In genomic region chr4:2441393-2442174, GRCh38 we compare ENCODE assay signal across 8 cellular contexts. TPM values are rescaled to one million over a fixed set of nuclear protein-coding genes. Genes with fewer than 3 reads are reported as not detected.
DNase-seq lines count a peak whose midpoint lies in the region; ATAC-seq, FAIRE-seq and TF ChIP-seq lines count a peak whose summit lies in the region.

No MANE protein-coding gene starts in this region.

- TF ChIP-seq CTCF in GM12878 (IDR thresholded peaks at IDR 0.05 in 2 of 3, conservative IDR thresholded peaks at IDR 0.05 in 1 of 3; ENCODE audit: control insufficient read depth in 2 of 3, extremely low read depth in 1 of 3, insufficient read depth in 1 of 3, low read depth in 3 of 3, low read length in 3 of 3) (peak; percentile 91 to 99 (median 95)), kidney (IDR thresholded peaks at IDR 0.05; ENCODE audit: borderline replicate concordance, extremely low read depth, insufficient read depth) (peak; percentile 55)

- TF ChIP-seq RAD21 in GM12878 (IDR thresholded peaks at IDR 0.05; ENCODE audit: insufficient read depth, low read depth, low read length) = peak; percentile 83

- H3K27ac ChIP-seq in GM12878 (ENCODE audit: control insufficient read depth, insufficient read depth) (no peak overlapping the region), kidney (ENCODE audit: low read depth in 2 of 2, low read length in 2 of 2) (no peak overlapping the region)

- H3K27ac Mint-ChIP-seq in T-helper 1 cell treated with Interleukin-12 subunit alpha and Interleukin-12 subunit beta and Interleukin-4 antibody, amounts not matched to agents 30 μg/mL and 1 μg/mL, for 36 hours = peak overlapping the region; percentile 27

- intact Hi-C loops in GM12878 (cut with micrococcal nuclease; ENCODE audit: unreplicated experiment) = loop anchor here (1.0 to 5.0 kb wide), 2 partner anchors 199 to 221 kb away; partner anchors contain the start of genes HAUS3 and POLN
- intact Hi-C loops in kidney (cut with DNase I) = no loop called here

- no peak overlapping the region for H3K4me3 ChIP-seq in GM12878
- no peak overlapping the region for H3K4me3 ChIP-seq in kidney (ENCODE audit: low read length in 2 of 2)

- RAD21 ChIA-PET in GM12878 (lab: Charles Lee; ENCODE audit: unreplicated experiment) = interaction anchor here (0.6 to 3.0 kb wide), 12 partner anchors 27 to 221 kb away, joined by 3 to 20 read pairs (median 4); partner anchors contain the start of genes HAUS3 and POLN

- no peaks in the 10 kb centered on the region for H3K36me3 Mint-ChIP-seq in T-helper 1 cell treated with Interleukin-12 subunit alpha and Interleukin-12 subunit beta and Interleukin-4 antibody, amounts not matched to agents 30 μg/mL and 1 μg/mL, for 36 hours (ENCODE audit: low read depth)

- no peaks in the 10 kb centered on the region for H4K20me1 ChIP-seq in GM12878 (ENCODE audit: control insufficient read depth, insufficient read depth)

- H3K36me3 ChIP-seq in GM12878 (ENCODE audit: control insufficient read depth in 2 of 2, insufficient read depth in 2 of 2, low read length in 1 of 2) (no peaks in the 10 kb centered on the region), kidney (ENCODE audit: control insufficient read depth in 1 of 2, insufficient read depth in 2 of 2, low read length in 2 of 2) (no peaks in the 10 kb centered on the region)

- no peaks in the 10 kb centered on the region for H3K27me3 Mint-ChIP-seq in T-helper 1 cell treated with Interleukin-12 subunit alpha and Interleukin-12 subunit beta and Interleukin-4 antibody, amounts not matched to agents 30 μg/mL and 1 μg/mL, for 36 hours (ENCODE audit: low read depth)

- H3K27me3 ChIP-seq in GM12878 (replicated peaks in 1 of 2; ENCODE audit: control insufficient read depth in 2 of 2, insufficient read depth in 2 of 2, low read length in 1 of 2) = peaks cover 0 to 1% of the 10 kb centered on the region in 2 experiments; a peak in 2 of 4 replicates

- H3K9ac ChIP-seq in GM12878 (ENCODE audit: control insufficient read depth, insufficient read depth, low read length) (no peak overlapping the region), kidney (ENCODE audit: low read length in 2 of 2) (no peak overlapping the region)

- BruUV-seq in GM12878 (replicated peaks; lab: Mats Ljungman, UMichigan) = no TSS peak

- peaks cover 3% of the 10 kb centered on the region; the same call in 1 of the 2 replicates for H3K4me1 ChIP-seq in GM12878 (ENCODE audit: control insufficient read depth, insufficient read depth, low read length)
- no peaks in the 10 kb centered on the region for H3K4me1 ChIP-seq in kidney (ENCODE audit: control insufficient read depth in 1 of 2, insufficient read depth in 1 of 2, low read depth in 1 of 2, low read length in 2 of 2)

- 8% methylated on average over 13 of the region's 14 CpGs for WGBS in GM12878 (ENCODE audit: insufficient coverage, insufficient replicate concordance, low lambda C conversion rate, missing lambda C conversion rate)

- H3K9me3 Mint-ChIP-seq in T-helper 1 cell treated with Interleukin-12 subunit alpha and Interleukin-12 subunit beta and Interleukin-4 antibody, amounts not matched to agents 30 μg/mL and 1 μg/mL, for 36 hours = no peaks in the 10 kb centered on the region

- H3K4me3 Mint-ChIP-seq in T-helper 1 cell treated with Interleukin-12 subunit alpha and Interleukin-12 subunit beta and Interleukin-4 antibody, amounts not matched to agents 30 μg/mL and 1 μg/mL, for 36 hours = no peak overlapping the region

- TF ChIP-seq EP300 in GM12878 (IDR thresholded peaks at IDR 0.05; ENCODE audit: borderline replicate concordance in 1 of 2, control insufficient read depth in 1 of 2, low read depth in 2 of 2, low read length in 2 of 2) = no peak

- H3K9me3 ChIP-seq in GM12878 (replicated peaks; ENCODE audit: control insufficient read depth, insufficient read depth, low read length) (no peaks in the 10 kb centered on the region), kidney (ENCODE audit: control insufficient read depth in 1 of 2, low read length in 2 of 2) (no peaks in the 10 kb centered on the region)

- no peaks in the 10 kb centered on the region for H3K79me2 ChIP-seq in GM12878 (ENCODE audit: control insufficient read depth, insufficient read depth, low read length)

- H2AFZ ChIP-seq in GM12878 (ENCODE audit: control insufficient read depth, low read depth, low read length) = peak overlapping the region; percentile 89

- H3K4me1 Mint-ChIP-seq in T-helper 1 cell treated with Interleukin-12 subunit alpha and Interleukin-12 subunit beta and Interleukin-4 antibody, amounts not matched to agents 30 μg/mL and 1 μg/mL, for 36 hours (ENCODE audit: low read depth) = peaks cover 2% of the 10 kb centered on the region

- SMC1A ChIA-PET in GM12878 (lab: Charles Lee; ENCODE audit: uncharacterized antibody, unreplicated experiment) = interaction anchor here (0.9 to 2.1 kb wide), 8 partner anchors 24 to 223 kb away, joined by 3 to 7 read pairs (median 4); no protein-coding TSS in a partner anchor

- in situ Hi-C loops in G401 (cut with HindIII; ENCODE audit: low sequenced_read_pairs) (no loop called here), GM12878 (cut with MboI) (loop anchor here (5.0 kb wide), 1 partner anchor 224 kb away; no protein-coding TSS in a partner anchor)

- DNase-seq in G401 (ENCODE audit: low spot score) (peak; percentile 60), M059J (ENCODE audit: low read depth) (peak; percentile 71), GM12878 (ENCODE audit: low read depth, low spot score) (peak; percentile 35), kidney (peak; percentile 80)
- DNase-seq in stimulated activated CD8-positive, alpha-beta memory T cell treated with anti-CD3 and anti-CD28 coated beads, Interleukin-12 subunit alpha, Interleukin-12 subunit beta, amount 100 ng/mL, for 24 hours (ENCODE audit: extremely low read depth) = peak; percentile 40

- CTCF ChIA-PET in GM12878 (lab: Yijun Ruan, JAX) = interaction anchor here (0.5 to 4.1 kb wide), 28 partner anchors 9 to 272 kb away, joined by 3 to 23 read pairs (median 4); partner anchors contain the start of genes CFAP99, RNF4 and ZFYVE28

- peak; percentile 70 for ATAC-seq in GM21737 (IDR thresholded peaks at IDR 0.05; ENCODE audit: unreplicated experiment)
- ATAC-seq in GM12878 = peak; percentile 99
- no peak for ATAC-seq in HG03097 (IDR thresholded peaks at IDR 0.05; ENCODE audit: low FRiP score, unreplicated experiment)

- FAIRE-seq in GM12878 (lab: Jason Lieb, UNC) (peak; percentile 79), kidney (lab: Jason Lieb, UNC) (no peak)

- no peak overlapping the region for H3K4me2 ChIP-seq in GM12878 (ENCODE audit: control insufficient read depth, insufficient read depth)

- POLR2A ChIA-PET in GM12878 (lab: Charles Lee) = interaction anchor here (0.6 to 0.7 kb wide), 4 partner anchors 16 to 410 kb away, joined by 3 to 6 read pairs (median 4); no protein-coding TSS in a partner anchor

- TF ChIP-seq POLR2A in GM12878 (IDR thresholded peaks at IDR 0.05; ENCODE audit: low read depth, low read length) = no peak

RNA-seq across cellular contexts. Expression of gene CFAP99, which starts 22.8 kb away (rescaled TPM):
- total RNA-seq in G401 (2014; rRNA removed; shearing (Covaris generic)) = 1.5 TPM in 1 of 2 replicates, not detected in the other
- 0.42 TPM in 1 of 2 replicates, not detected in the other for total RNA-seq in M059J (2014; rRNA removed; shearing (Covaris generic))
- not detected in 2 replicates for total RNA-seq in GM12878 (2013; cell fraction: nucleolus; rRNA removed)
- total RNA-seq in GM12878 (2014; rRNA removed) = not detected in 2 replicates
- total RNA-seq in GM12878 (2014; rRNA removed; fragmentation: Illumina TruSeq; extraction: Trizol) = not detected in 2 replicates
- not detected in 2 replicates for total RNA-seq in GM12878 (2021)
- not detected for polyA plus RNA-seq in GM12878 (2011; ENCODE audit: low read depth)
- polyA plus RNA-seq in GM12878 (2011; rRNA removed) = not detected in 2 replicates
- 0.15 TPM in 1 of 2 replicates, not detected in the other for polyA plus RNA-seq in GM12878 (2011; cell fraction: cytosol; rRNA removed)
- polyA plus RNA-seq in GM12878 (2011; cell fraction: nucleus; rRNA removed) = not detected in 2 replicates
- not detected in 2 replicates for polyA plus RNA-seq in GM12878 (2012)
- polyA plus RNA-seq in GM12878 (2014; fragmentation: Illumina TruSeq; extraction: Trizol) = not detected in 2 replicates
- not detected for polyA plus RNA-seq in GM12878 (2014; fragmentation: Nextera tagmentation; extraction: Ambion mirVana)
- not detected in 2 replicates for polyA plus RNA-seq in GM12878 (2014; rRNA removed)
- polyA plus RNA-seq in GM12878 (2016; fragmentation: Nextera tagmentation; extraction: Ambion mirVana) = not detected
- polyA minus RNA-seq in GM12878 (2011; rRNA and poly(A)+ RNA removed) = not detected in 2 replicates
- polyA minus RNA-seq in GM12878 (2011; cell fraction: cytosol; rRNA and poly(A)+ RNA removed) = not detected in 2 replicates
- polyA minus RNA-seq in GM12878 (2011; cell fraction: nucleus; rRNA and poly(A)+ RNA removed) = not detected in 2 replicates
- 1.7 TPM for total RNA-seq in kidney
- 1.5 TPM for polyA plus RNA-seq in kidney (ENCODE audit: insufficient read depth, low read depth, low replicate concordance)

RNA-seq across cellular contexts. Expression of gene ZFYVE28, which starts 23.1 kb away (rescaled TPM):
- total RNA-seq in G401 (2014; rRNA removed; shearing (Covaris generic)) = 9.4 and 11.4 TPM in 2 replicates
- 3.3 and 4.0 TPM in 2 replicates for total RNA-seq in M059J (2014; rRNA removed; shearing (Covaris generic))
- 12.1 and 14.2 TPM in 2 replicates for total RNA-seq in GM12878 (2013; cell fraction: nucleolus; rRNA removed)
- 0.11 TPM in 2 replicates for total RNA-seq in GM12878 (2014; rRNA removed)
- total RNA-seq in GM12878 (2014; rRNA removed; fragmentation: Illumina TruSeq; extraction: Trizol) = 0.05 and 0.22 TPM in 2 replicates
- total RNA-seq in GM12878 (2021) = 0.48 and 0.95 TPM in 2 replicates
- polyA plus RNA-seq in GM12878 (2011; ENCODE audit: low read depth) = 0.25 TPM
- 1.4 and 1.9 TPM in 2 replicates for polyA plus RNA-seq in GM12878 (2011; rRNA removed)
- 1.8 and 1.9 TPM in 2 replicates for polyA plus RNA-seq in GM12878 (2011; cell fraction: cytosol; rRNA removed)
- polyA plus RNA-seq in GM12878 (2011; cell fraction: nucleus; rRNA removed) = 12.8 and 12.9 TPM in 2 replicates
- polyA plus RNA-seq in GM12878 (2012) = 0.41 and 0.66 TPM in 2 replicates
- 0.14 and 0.24 TPM in 2 replicates for polyA plus RNA-seq in GM12878 (2014; fragmentation: Illumina TruSeq; extraction: Trizol)
- under 1 TPM in 1 of 2 experiments, not detected in 1; 0.20 TPM for polyA plus RNA-seq in GM12878 (2014; fragmentation: Nextera tagmentation; extraction: Ambion mirVana)
- polyA plus RNA-seq in GM12878 (2014; rRNA removed) = 0.19 and 0.32 TPM in 2 replicates
- under 1 TPM; 0.06 to 0.13 TPM for polyA plus RNA-seq in GM12878 (2016; fragmentation: Nextera tagmentation; extraction: Ambion mirVana)
- 3.0 and 3.9 TPM in 2 replicates for polyA minus RNA-seq in GM12878 (2011; rRNA and poly(A)+ RNA removed)
- 0.53 and 1.9 TPM in 2 replicates for polyA minus RNA-seq in GM12878 (2011; cell fraction: cytosol; rRNA and poly(A)+ RNA removed)
- polyA minus RNA-seq in GM12878 (2011; cell fraction: nucleus; rRNA and poly(A)+ RNA removed) = 2.5 and 5.4 TPM in 2 replicates
- 18.9 TPM for total RNA-seq in kidney
- polyA plus RNA-seq in kidney (ENCODE audit: insufficient read depth, low read depth, low replicate concordance) = 8.0 TPM

RNA-seq across cellular contexts. Expression of gene RNF4, which starts 27.3 kb away (rescaled TPM):
- total RNA-seq in G401 (2014; rRNA removed; shearing (Covaris generic)) = 28.3 and 28.7 TPM in 2 replicates
- 63.5 and 98.4 TPM in 2 replicates for total RNA-seq in M059J (2014; rRNA removed; shearing (Covaris generic))
- 173 and 195 TPM in 2 replicates for total RNA-seq in GM12878 (2013; cell fraction: nucleolus; rRNA removed)
- 64.3 and 66.3 TPM in 2 replicates for total RNA-seq in GM12878 (2014; rRNA removed)
- total RNA-seq in GM12878 (2014; rRNA removed; fragmentation: Illumina TruSeq; extraction: Trizol) = 65.0 and 68.2 TPM in 2 replicates
- total RNA-seq in GM12878 (2021) = 81.2 and 82.0 TPM in 2 replicates
- polyA plus RNA-seq in GM12878 (2011; ENCODE audit: low read depth) = 41.0 TPM
- 108 and 145 TPM in 2 replicates for polyA plus RNA-seq in GM12878 (2011; rRNA removed)
- 114 and 133 TPM in 2 replicates for polyA plus RNA-seq in GM12878 (2011; cell fraction: cytosol; rRNA removed)
- polyA plus RNA-seq in GM12878 (2011; cell fraction: nucleus; rRNA removed) = 80.2 and 87.1 TPM in 2 replicates
- 58.2 and 59.6 TPM in 2 replicates for polyA plus RNA-seq in GM12878 (2012)
- polyA plus RNA-seq in GM12878 (2014; fragmentation: Illumina TruSeq; extraction: Trizol) = 85.4 and 87.7 TPM in 2 replicates
- 10 to 100 TPM; 34.9 to 53.2 TPM for polyA plus RNA-seq in GM12878 (2014; fragmentation: Nextera tagmentation; extraction: Ambion mirVana)
- 69.8 and 70.9 TPM in 2 replicates for polyA plus RNA-seq in GM12878 (2014; rRNA removed)
- polyA plus RNA-seq in GM12878 (2016; fragmentation: Nextera tagmentation; extraction: Ambion mirVana) = 10 to 100 TPM; 81.4 to 87.5 TPM
- 120 and 122 TPM in 2 replicates for polyA minus RNA-seq in GM12878 (2011; rRNA and poly(A)+ RNA removed)
- 52.4 and 63.9 TPM in 2 replicates for polyA minus RNA-seq in GM12878 (2011; cell fraction: cytosol; rRNA and poly(A)+ RNA removed)
- polyA minus RNA-seq in GM12878 (2011; cell fraction: nucleus; rRNA and poly(A)+ RNA removed) = 64.7 and 74.7 TPM in 2 replicates
- 61.5 TPM for total RNA-seq in kidney
- polyA plus RNA-seq in kidney (ENCODE audit: insufficient read depth, low read depth, low replicate concordance) = 24.2 TPM
